In the genomic region with DNA sequence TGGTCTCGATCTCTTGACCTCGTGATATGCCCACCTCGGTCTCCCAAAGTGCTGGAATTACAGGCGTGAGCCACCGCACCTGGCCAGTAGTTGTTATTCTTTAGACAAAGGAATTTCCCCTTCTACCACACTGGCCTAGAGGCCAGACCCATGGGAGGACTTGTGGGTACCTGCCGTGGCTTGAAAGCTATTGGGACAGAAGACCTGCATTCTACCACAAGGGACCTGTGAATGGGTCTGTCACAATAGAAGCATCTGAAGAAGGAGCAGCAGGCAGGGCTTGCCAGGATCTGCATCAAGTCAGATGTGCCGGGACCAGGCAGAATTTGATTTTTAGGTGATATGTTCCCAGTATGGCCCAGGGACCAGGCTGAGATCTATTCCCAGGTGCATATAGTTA, we compare ENCODE assay signal across 6 cellular contexts.
"Had no signal": no experiment of that assay in that cellular context is flagged by ENCODE, and none has a peak within 500 bp of the region (broad histone marks: within the 10 kb centered on the region; RNA-seq: fewer than 3 reads in every experiment).

No MANE protein-coding gene starts in this region.

- H2AFZ ChIP-seq: GM23338 had no signal

- H3K4me2 ChIP-seq: GM23338 had no signal

- H3K27ac ChIP-seq: HL-60 had no signal

- ATAC-seq: GM23338, HepG2 had no signal

- H3K4me3 ChIP-seq: GM23338 had no signal

- DNase-seq: H9, HCEC 1CT, KBM-7 had no signal
